Comparison of ENCODE assay signal across 18 cellular contexts in genomic region chrY:21103885-21104284, GRCh38.
DNase-seq lines count a peak whose midpoint lies in the region; ATAC-seq and FAIRE-seq lines count a peak whose summit lies in the region.
"Had no signal": no experiment of that assay in that cellular context is flagged by ENCODE, and none has a peak within 500 bp of the region (broad histone marks: within the 10 kb centered on the region; RNA-seq: fewer than 3 reads in every experiment).

No MANE protein-coding gene starts in this region.

- FAIRE-seq in GM19239 (lab: Jason Lieb, UNC) = no peak
- FAIRE-seq: A549, D721Med, K562 had no signal

- POLR2A ChIA-PET in activated CD4-positive, alpha-beta T cell treated with anti-CD3 and anti-CD28 coated beads for 36 hours (lab: Charles Lee) = no interaction called here
- POLR2A ChIA-PET in activated naive CD8-positive, alpha-beta T cell treated with anti-CD3 and anti-CD28 coated beads, Interleukin-2, amount 10 ng/mL, durations not matched to agents 7 days and 5 days (lab: Charles Lee) = no interaction called here
- POLR2A ChIA-PET in activated CD8-positive, alpha-beta T cell treated with anti-CD3 and anti-CD28 coated beads, Interleukin-2, amount 10 ng/mL, durations not matched to agents 7 days and 5 days (lab: Charles Lee) = no interaction called here

- no peak overlapping the region for H3K27ac Mint-ChIP-seq in activated CD4-positive, alpha-beta T cell treated with anti-CD3 and anti-CD28 coated beads for 36 hours
- H3K27ac Mint-ChIP-seq in activated naive CD8-positive, alpha-beta T cell treated with anti-CD3 and anti-CD28 coated beads, Interleukin-2, amount 10 ng/mL, durations not matched to agents 7 days and 5 days = no peak overlapping the region
- H3K27ac Mint-ChIP-seq in activated naive CD8-positive, alpha-beta T cell treated with anti-CD3 and anti-CD28 coated beads, Interleukin-2, amount 50 U/mL, for 24 hours = no peak overlapping the region
- peak overlapping the region; percentile 43 for H3K27ac Mint-ChIP-seq in activated CD8-positive, alpha-beta T cell treated with anti-CD3 and anti-CD28 coated beads, Interleukin-2, amount 10 ng/mL, durations not matched to agents 7 days and 5 days
- H3K27ac Mint-ChIP-seq: CD4-positive, alpha-beta T cell had no signal

- intact Hi-C loops in activated CD4-positive, alpha-beta T cell treated with anti-CD3 and anti-CD28 coated beads for 36 hours (cut with DNase I, micrococcal nuclease) = loop anchor here in 1 of 2 experiments (5.0 to 10.0 kb wide), 2 partner anchors 153 to 529 kb away; partner anchors contain the start of gene EIF1AY

- H3K27me3 Mint-ChIP-seq in activated CD4-positive, alpha-beta T cell treated with anti-CD3 and anti-CD28 coated beads for 36 hours = no peaks in the 10 kb centered on the region
- H3K27me3 Mint-ChIP-seq in activated naive CD8-positive, alpha-beta T cell treated with anti-CD3 and anti-CD28 coated beads, Interleukin-2, amount 10 ng/mL, durations not matched to agents 7 days and 5 days = peaks cover 2% of the 10 kb centered on the region
- H3K27me3 Mint-ChIP-seq in activated naive CD8-positive, alpha-beta T cell treated with anti-CD3 and anti-CD28 coated beads, Interleukin-2, amount 50 U/mL, for 24 hours = no peaks in the 10 kb centered on the region
- no peaks in the 10 kb centered on the region for H3K27me3 Mint-ChIP-seq in activated CD8-positive, alpha-beta T cell treated with anti-CD3 and anti-CD28 coated beads, Interleukin-2, amount 10 ng/mL, durations not matched to agents 7 days and 5 days (ENCODE audit: low read depth)
- H3K27me3 Mint-ChIP-seq: CD4-positive, alpha-beta T cell had no signal

- DNase-seq in activated CD4-positive, alpha-beta T cell treated with anti-CD3 and anti-CD28 coated beads for 36 hours = no peak
- no peak for DNase-seq in activated CD4-positive, alpha-beta T cell treated with anti-CD3 and anti-CD28 coated beads, Interleukin-2, amount 50 U/mL, for 48 hours
- no peak for DNase-seq in activated naive CD8-positive, alpha-beta T cell treated with anti-CD3 and anti-CD28 coated beads, Interleukin-2, amount 10 ng/mL, durations not matched to agents 7 days and 5 days
- DNase-seq in activated naive CD8-positive, alpha-beta T cell treated with anti-CD3 and anti-CD28 coated beads, Interleukin-2, amount 50 U/mL, for 24 hours = no peak
- DNase-seq in activated CD8-positive, alpha-beta T cell treated with anti-CD3 and anti-CD28 coated beads, Interleukin-2, amount 10 ng/mL, durations not matched to agents 7 days and 5 days = peak; percentile 22
- DNase-seq in GM19239 (ENCODE audit: insufficient read length, low spot score) = no peak
- DNase-seq: AML-193; Caco-2; CD4-positive, alpha-beta T cell; DMS79; GDM1; GM23248; IMR-90 had no signal

- H3K9me3 Mint-ChIP-seq in activated CD4-positive, alpha-beta T cell treated with anti-CD3 and anti-CD28 coated beads for 36 hours (ENCODE audit: low read depth) = no peaks in the 10 kb centered on the region
- no peaks in the 10 kb centered on the region for H3K9me3 Mint-ChIP-seq in activated naive CD8-positive, alpha-beta T cell treated with anti-CD3 and anti-CD28 coated beads, Interleukin-2, amount 10 ng/mL, durations not matched to agents 7 days and 5 days
- no peaks in the 10 kb centered on the region for H3K9me3 Mint-ChIP-seq in activated naive CD8-positive, alpha-beta T cell treated with anti-CD3 and anti-CD28 coated beads, Interleukin-2, amount 50 U/mL, for 24 hours
- H3K9me3 Mint-ChIP-seq in activated CD8-positive, alpha-beta T cell treated with anti-CD3 and anti-CD28 coated beads, Interleukin-2, amount 10 ng/mL, durations not matched to agents 7 days and 5 days (ENCODE audit: insufficient read depth) = no peaks in the 10 kb centered on the region
- H3K9me3 Mint-ChIP-seq: CD4-positive, alpha-beta T cell had no signal

- H3K36me3 Mint-ChIP-seq in activated CD4-positive, alpha-beta T cell treated with anti-CD3 and anti-CD28 coated beads for 36 hours (ENCODE audit: low read depth) = no peaks in the 10 kb centered on the region
- peaks cover 3% of the 10 kb centered on the region for H3K36me3 Mint-ChIP-seq in activated naive CD8-positive, alpha-beta T cell treated with anti-CD3 and anti-CD28 coated beads, Interleukin-2, amount 10 ng/mL, durations not matched to agents 7 days and 5 days
- no peaks in the 10 kb centered on the region for H3K36me3 Mint-ChIP-seq in activated naive CD8-positive, alpha-beta T cell treated with anti-CD3 and anti-CD28 coated beads, Interleukin-2, amount 50 U/mL, for 24 hours (ENCODE audit: low read depth)
- peaks cover 7% of the 10 kb centered on the region for H3K36me3 Mint-ChIP-seq in activated CD8-positive, alpha-beta T cell treated with anti-CD3 and anti-CD28 coated beads, Interleukin-2, amount 10 ng/mL, durations not matched to agents 7 days and 5 days (ENCODE audit: low read depth)

- no peak overlapping the region for H3K4me3 Mint-ChIP-seq in activated CD4-positive, alpha-beta T cell treated with anti-CD3 and anti-CD28 coated beads for 36 hours
- no peak overlapping the region for H3K4me3 Mint-ChIP-seq in activated naive CD8-positive, alpha-beta T cell treated with anti-CD3 and anti-CD28 coated beads, Interleukin-2, amount 10 ng/mL, durations not matched to agents 7 days and 5 days
- no peak overlapping the region for H3K4me3 Mint-ChIP-seq in activated naive CD8-positive, alpha-beta T cell treated with anti-CD3 and anti-CD28 coated beads, Interleukin-2, amount 50 U/mL, for 24 hours
- no peak overlapping the region for H3K4me3 Mint-ChIP-seq in activated CD8-positive, alpha-beta T cell treated with anti-CD3 and anti-CD28 coated beads, Interleukin-2, amount 10 ng/mL, durations not matched to agents 7 days and 5 days
- H3K4me3 Mint-ChIP-seq: CD4-positive, alpha-beta T cell had no signal

- ATAC-seq in activated CD4-positive, alpha-beta T cell treated with anti-CD3 and anti-CD28 coated beads for 36 hours = peak; percentile 58
- ATAC-seq in activated naive CD8-positive, alpha-beta T cell treated with anti-CD3 and anti-CD28 coated beads, Interleukin-2, amount 10 ng/mL, durations not matched to agents 7 days and 5 days (ENCODE audit: low read depth) = peak; percentile 47
- no peak for ATAC-seq in activated naive CD8-positive, alpha-beta T cell treated with anti-CD3 and anti-CD28 coated beads, Interleukin-2, amount 50 U/mL, for 24 hours
- ATAC-seq in HG02798 (IDR thresholded peaks at IDR 0.05; ENCODE audit: poor library complexity, unreplicated experiment) (peak; percentile 41), GM21825 (IDR thresholded peaks at IDR 0.05; ENCODE audit: unreplicated experiment) (no peak)
- ATAC-seq in activated CD8-positive, alpha-beta T cell treated with anti-CD3 and anti-CD28 coated beads, Interleukin-2, amount 10 ng/mL, durations not matched to agents 7 days and 5 days = no peak
- ATAC-seq: A549, K562 had no signal

- CTCF ChIA-PET in activated CD4-positive, alpha-beta T cell treated with anti-CD3 and anti-CD28 coated beads for 36 hours (lab: Charles Lee) = interaction anchor here (0.7 kb wide), 1 partner anchor 27 kb away, joined by 4 read pairs; no protein-coding TSS in a partner anchor
- CTCF ChIA-PET in activated CD8-positive, alpha-beta T cell treated with anti-CD3 and anti-CD28 coated beads, Interleukin-2, amount 10 ng/mL, durations not matched to agents 7 days and 5 days (lab: Charles Lee) = interaction anchor here (0.8 to 1.0 kb wide), 2 partner anchors 72 to 358 kb away, joined by 3 read pairs; no protein-coding TSS in a partner anchor

- peaks cover 22% of the 10 kb centered on the region for H3K4me1 Mint-ChIP-seq in activated CD4-positive, alpha-beta T cell treated with anti-CD3 and anti-CD28 coated beads for 36 hours
- H3K4me1 Mint-ChIP-seq in activated naive CD8-positive, alpha-beta T cell treated with anti-CD3 and anti-CD28 coated beads, Interleukin-2, amount 10 ng/mL, durations not matched to agents 7 days and 5 days = peaks cover 13% of the 10 kb centered on the region
- H3K4me1 Mint-ChIP-seq in activated naive CD8-positive, alpha-beta T cell treated with anti-CD3 and anti-CD28 coated beads, Interleukin-2, amount 50 U/mL, for 24 hours = peaks cover 13% of the 10 kb centered on the region
- peaks cover 29% of the 10 kb centered on the region for H3K4me1 Mint-ChIP-seq in activated CD8-positive, alpha-beta T cell treated with anti-CD3 and anti-CD28 coated beads, Interleukin-2, amount 10 ng/mL, durations not matched to agents 7 days and 5 days (ENCODE audit: low read depth)

Comparison
In these comparisons a context has a peak if more than half of its experiments do, and no peak if none do; other contexts are left out.
1. ATAC-seq: peak in activated CD4-positive, alpha-beta T cell treated with anti-CD3 and anti-CD28 coated beads for 36 hours (single experiment), activated naive CD8-positive, alpha-beta T cell treated with anti-CD3 and anti-CD28 coated beads, Interleukin-2, amount 10 ng/mL, durations not matched to agents 7 days and 5 days (single experiment) and HG02798 (single experiment); none in activated naive CD8-positive, alpha-beta T cell treated with anti-CD3 and anti-CD28 coated beads, Interleukin-2, amount 50 U/mL, for 24 hours (single experiment), activated CD8-positive, alpha-beta T cell treated with anti-CD3 and anti-CD28 coated beads, Interleukin-2, amount 10 ng/mL, durations not matched to agents 7 days and 5 days (single experiment) and GM21825 (single experiment).